15 cellular contexts compared by ENCODE assay signal in genomic region chr18:9259148-9259547, GRCh38.
DNase-seq lines count a peak whose midpoint lies in the region; ATAC-seq, FAIRE-seq and TF ChIP-seq lines count a peak whose summit lies in the region.
"Had no signal": no experiment of that assay in that cellular context is flagged by ENCODE, and none has a peak within 500 bp of the region (broad histone marks: within the 10 kb centered on the region; RNA-seq: fewer than 3 reads in every experiment).

No MANE protein-coding gene starts in this region.

- ATAC-seq in CD4-positive, alpha-beta T cell (ENCODE audit: poor library complexity), result no peak
- ATAC-seq in pancreas (no peak), HG02759 (IDR thresholded peaks at IDR 0.05; ENCODE audit: unreplicated experiment) (no peak), left lobe of liver (no peak)
- ATAC-seq: HCT116 had no signal

- intact Hi-C loops in CD4-positive, alpha-beta T cell (cut with DNase I, micrococcal nuclease), result no loop called here
- intact Hi-C loops in pancreas (cut with DNase I), result no loop called here
- intact Hi-C loops in left ventricle myocardium inferior (cut with micrococcal nuclease), result no loop called here

- no peaks in the 10 kb centered on the region for H3K27me3 Mint-ChIP-seq in CD4-positive, alpha-beta T cell
- H3K27me3 Mint-ChIP-seq: CD4-positive, CD25-positive, alpha-beta regulatory T cell had no signal

- no peak for TF ChIP-seq POLR2A in H54 (IDR thresholded peaks at IDR 0.05; ENCODE audit: low read depth, low read length)

- H3K36me3 ChIP-seq in pancreas, result peaks cover 0 to 10% (median 0%) of the 10 kb centered on the region in 3 donors
- H3K36me3 ChIP-seq in left ventricle myocardium inferior, result peaks cover 22% of the 10 kb centered on the region

- no peak overlapping the region for H3K27ac ChIP-seq in CD4-positive, alpha-beta T cell (ENCODE audit: low read depth, low read length)
- H3K27ac ChIP-seq in pancreas, result no peak overlapping the region
- H3K27ac ChIP-seq in left ventricle myocardium inferior (replicated peaks), result no peak overlapping the region
- H3K27ac ChIP-seq: BLaER1 treated with 17β-estradiol and CSF1 and Interleukin-3, amounts not matched to agents 10 nM and 100 nM had no signal

- CTCF ChIA-PET in CD4-positive, alpha-beta T cell (lab: Charles Lee), result no interaction called here

- POLR2A ChIA-PET in CD4-positive, alpha-beta T cell (lab: Charles Lee), result no interaction called here

- H3K27me3 ChIP-seq in CD4-positive, alpha-beta T cell (ENCODE audit: control insufficient read depth, insufficient read depth, low read length), result no peaks in the 10 kb centered on the region
- no peaks in the 10 kb centered on the region for H3K27me3 ChIP-seq in pancreas
- no peaks in the 10 kb centered on the region for H3K27me3 ChIP-seq in left ventricle myocardium inferior (ENCODE audit: low read depth)
- H3K27me3 ChIP-seq: BLaER1 treated with 17β-estradiol and CSF1 and Interleukin-3, amounts not matched to agents 10 nM and 100 nM had no signal

- FAIRE-seq in H54 (lab: Jason Lieb, UNC), result peak; percentile 41
- FAIRE-seq in colon (lab: Jason Lieb, UNC), result peak; percentile 43
- FAIRE-seq in pancreas (lab: Jason Lieb, UNC), result peak; percentile 63
- FAIRE-seq: GM12892 had no signal

- no peaks in the 10 kb centered on the region for H3K9me3 ChIP-seq in CD4-positive, alpha-beta T cell (ENCODE audit: control insufficient read depth, low read length)
- no peaks in the 10 kb centered on the region for H3K9me3 ChIP-seq in pancreas
- H3K9me3 ChIP-seq in left ventricle myocardium inferior (replicated peaks), result no peaks in the 10 kb centered on the region

- peaks cover 21% of the 10 kb centered on the region for H3K4me1 Mint-ChIP-seq in CD4-positive, alpha-beta T cell (ENCODE audit: low read depth)

- no peak overlapping the region for H3K4me3 Mint-ChIP-seq in CD4-positive, alpha-beta T cell
- H3K4me3 Mint-ChIP-seq: CD4-positive, CD25-positive, alpha-beta regulatory T cell had no signal

- H3K4me3 ChIP-seq in pancreas, result no peak overlapping the region
- no peak overlapping the region for H3K4me3 ChIP-seq in left ventricle myocardium inferior
- H3K4me3 ChIP-seq: BLaER1 treated with 17β-estradiol and CSF1 and Interleukin-3, amounts not matched to agents 10 nM and 100 nM had no signal

- 96 to 98% methylated on average over 2 of the region's 2 CpGs for WGBS in pancreas, 2 donors

- DNase-seq in CD4-positive, alpha-beta T cell, result no peak
- DNase-seq in H54 (ENCODE audit: insufficient read length, low spot score) (no peak), pancreas (no peak), left ventricle myocardium inferior (no peak), left lobe of liver (ENCODE audit: low spot score) (no peak)
- DNase-seq: 8988T; ACHN; Calu3; CD4-positive, CD25-positive, alpha-beta regulatory T cell; DMS79 had no signal

- peak overlapping the region; percentile 15 for H3K27ac Mint-ChIP-seq in CD4-positive, alpha-beta T cell

- H3K4me1 ChIP-seq in pancreas (no peaks in the 10 kb centered on the region), left ventricle myocardium inferior (peaks cover 14% of the 10 kb centered on the region)
- H3K4me1 ChIP-seq: BLaER1 treated with 17β-estradiol and CSF1 and Interleukin-3, amounts not matched to agents 10 nM and 100 nM had no signal

- no peak for TF ChIP-seq CTCF in CD4-positive, alpha-beta T cell (IDR thresholded peaks at IDR 0.05)
- TF ChIP-seq CTCF in pancreas (IDR thresholded peaks at IDR 0.05), result no peak
- TF ChIP-seq CTCF in left ventricle myocardium inferior (IDR thresholded peaks at IDR 0.05; ENCODE audit: borderline replicate concordance), result no peak

- H3K36me3 Mint-ChIP-seq in CD4-positive, alpha-beta T cell (ENCODE audit: low read depth), result peaks cover 90% of the 10 kb centered on the region

- H3K9me3 Mint-ChIP-seq in CD4-positive, alpha-beta T cell, result peaks cover 2% of the 10 kb centered on the region
